10 cellular contexts compared by ENCODE assay signal in the genomic region with DNA sequence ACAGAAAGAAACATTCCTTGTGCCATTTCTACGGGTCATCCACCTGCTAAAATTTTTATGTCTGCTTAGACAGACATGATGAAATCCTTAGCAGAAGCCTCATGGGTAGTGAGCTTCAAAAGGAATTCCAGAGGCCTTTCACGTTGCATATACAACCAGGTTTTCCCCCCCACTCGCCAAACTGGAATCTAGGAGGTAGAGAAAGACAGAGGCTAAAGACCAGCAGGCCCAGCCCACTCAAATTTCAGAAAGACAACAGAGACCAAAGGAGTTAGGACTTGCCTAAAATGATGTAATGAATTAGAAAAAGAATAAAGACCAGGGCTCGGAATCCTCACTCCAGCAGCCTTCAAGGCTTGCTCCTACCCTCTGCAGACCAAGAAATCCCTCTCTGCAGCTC. TPM values are rescaled to one million over a fixed set of nuclear protein-coding genes. Genes with fewer than 3 reads are reported as not detected.
DNase-seq lines count a peak whose midpoint lies in the region; ATAC-seq, FAIRE-seq and TF ChIP-seq lines count a peak whose summit lies in the region.
"Had no signal": no experiment of that assay in that cellular context is flagged by ENCODE, and none has a peak within 500 bp of the region (broad histone marks: within the 10 kb centered on the region; RNA-seq: fewer than 3 reads in every experiment).

No MANE protein-coding gene starts in this region.

- H3K9me3 Mint-ChIP-seq in GM23338: no peaks in the 10 kb centered on the region
- H3K9me3 Mint-ChIP-seq in activated CD8-positive, alpha-beta T cell treated with anti-CD3 and anti-CD28 coated beads, Interleukin-2, amount 10 ng/mL, durations not matched to agents 7 days and 5 days (ENCODE audit: insufficient read depth): no peaks in the 10 kb centered on the region

- no peaks in the 10 kb centered on the region for H3K36me3 Mint-ChIP-seq in GM23338 (ENCODE audit: low read depth)
- H3K36me3 Mint-ChIP-seq in activated CD8-positive, alpha-beta T cell treated with anti-CD3 and anti-CD28 coated beads, Interleukin-2, amount 10 ng/mL, durations not matched to agents 7 days and 5 days (ENCODE audit: low read depth): peaks cover 12% of the 10 kb centered on the region

- H3K4me1 ChIP-seq in GM23338 (ENCODE audit: insufficient read depth) (peaks cover 36% of the 10 kb centered on the region), keratinocyte (ENCODE audit: control insufficient read depth, extremely low read depth, insufficient read depth, low read length) (peaks cover 74% of the 10 kb centered on the region), small intestine (ENCODE audit: control insufficient read depth in 2 of 2, insufficient read depth in 1 of 2, low read depth in 1 of 2, low read length in 1 of 2) (peaks cover 21 to 43% of the 10 kb centered on the region in 2 donors)

- no peaks in the 10 kb centered on the region for H3K9me2 ChIP-seq in GM23338 (ENCODE audit: insufficient read depth)

- H3K4me3 ChIP-seq in GM23338 (no peak overlapping the region), keratinocyte (ENCODE audit: control insufficient read depth in 2 of 3, extremely low read depth in 1 of 3, insufficient read depth in 2 of 3, low read depth in 1 of 3, low read length in 3 of 3) (peak overlapping the region in 1 of 3 experiments; percentile 24), small intestine (ENCODE audit: low read depth in 1 of 2, low read length in 2 of 2) (no peak overlapping the region)

- no peaks in the 10 kb centered on the region for H3K27me3 ChIP-seq in GM23338 (ENCODE audit: insufficient read depth)
- H3K27me3 ChIP-seq in keratinocyte (ENCODE audit: control insufficient read depth, extremely low read depth, insufficient read depth, low read length): no peaks in the 10 kb centered on the region
- no peaks in the 10 kb centered on the region for H3K27me3 ChIP-seq in small intestine (ENCODE audit: control insufficient read depth in 2 of 2, insufficient read depth in 2 of 2, low read length in 2 of 2)

- H3K9ac ChIP-seq in keratinocyte (ENCODE audit: control insufficient read depth, extremely low read depth, insufficient read depth, low read length): peak overlapping the region; percentile 87

- H3K4me2 ChIP-seq in GM23338 (0 out of 2 replicates have a peak overlapping the region, but pooled peaks have one; percentile 55), keratinocyte (ENCODE audit: control insufficient read depth, extremely low read depth, insufficient read depth, low read depth, low read length) (peak overlapping the region; percentile 99)

- H3K9me3 ChIP-seq in keratinocyte (ENCODE audit: control insufficient read depth, low read depth, low read length): no peaks in the 10 kb centered on the region
- H3K9me3 ChIP-seq in small intestine (ENCODE audit: control insufficient read depth, low read depth): no peaks in the 10 kb centered on the region

- TF ChIP-seq CTCF in GM23338 (conservative IDR thresholded peaks at IDR 0.05; ENCODE audit: low read depth in 2 of 2): no peak
- no peak for TF ChIP-seq CTCF in keratinocyte (optimal IDR thresholded peaks at IDR 0.05 in 1 of 3, IDR thresholded peaks at IDR 0.05 in 1 of 3, conservative IDR thresholded peaks at IDR 0.05 in 1 of 3; ENCODE audit: extremely low read depth in 1 of 3, insufficient read depth in 2 of 3, low read length in 3 of 3)

- H4K20me1 ChIP-seq in GM23338 (replicated peaks; ENCODE audit: insufficient read depth): peaks cover 5% of the 10 kb centered on the region; the same call in 1 of the 2 replicates
- no peaks in the 10 kb centered on the region for H4K20me1 ChIP-seq in keratinocyte (ENCODE audit: control insufficient read depth, extremely low read depth, insufficient read depth, low read length)

- 0 out of 2 replicates have a peak overlapping the region, but pooled peaks have one; percentile 1 for H3K27ac Mint-ChIP-seq in GM23338
- H3K27ac Mint-ChIP-seq in activated CD8-positive, alpha-beta T cell treated with anti-CD3 and anti-CD28 coated beads, Interleukin-2, amount 10 ng/mL, durations not matched to agents 7 days and 5 days: peak overlapping the region; percentile 93

- POLR2A ChIA-PET in activated CD8-positive, alpha-beta T cell treated with anti-CD3 and anti-CD28 coated beads, Interleukin-2, amount 10 ng/mL, durations not matched to agents 7 days and 5 days (lab: Charles Lee): interaction anchor here (1.9 to 2.8 kb wide), 3 partner anchors 10 to 132 kb away, joined by 7 to 18 read pairs (median 9); partner anchors contain the start of genes B4GALT1 and NFX1

- H3K36me3 ChIP-seq in GM23338 (ENCODE audit: insufficient read depth) (no peaks in the 10 kb centered on the region), keratinocyte (ENCODE audit: control insufficient read depth in 2 of 2, extremely low read depth in 1 of 2, insufficient read depth in 2 of 2, low read length in 2 of 2) (no peaks in the 10 kb centered on the region), small intestine (ENCODE audit: control insufficient read depth in 2 of 2, insufficient read depth in 2 of 2, low read length in 2 of 2) (no peaks in the 10 kb centered on the region)

- H3F3A ChIP-seq in GM23338 (replicated peaks; ENCODE audit: low read depth): no peaks in the 10 kb centered on the region

- dilution Hi-C loops in keratinocyte (cut with MboI; ENCODE audit: extremely low pct_ligation_motif_present, low sequenced_read_pairs): no loop called here

- DNase-seq in GM23338 (ENCODE audit: low spot score): peak; percentile 61
- no peak for DNase-seq in activated CD8-positive, alpha-beta T cell treated with anti-CD3 and anti-CD28 coated beads, Interleukin-2, amount 10 ng/mL, durations not matched to agents 7 days and 5 days
- no peak for DNase-seq in keratinocyte (ENCODE audit: low read depth, low spot score)
- DNase-seq in small intestine: no peak
- no peak for DNase-seq in NCI-H1417 treated with DMSO at 0.1 percent for 48 hours (lab: John Stamatoyannopoulos, UW)
- DNase-seq in NCI-H345 treated with DMSO at 0.1 percent for 48 hours (lab: John Stamatoyannopoulos, UW; ENCODE audit: unreplicated experiment): no peak
- no peak for DNase-seq in SHP77 treated with DMSO at 0.1 percent for 48 hours (lab: John Stamatoyannopoulos, UW)
- DNase-seq: activated CD8-positive, alpha-beta memory T cell treated with anti-CD3 and anti-CD28 coated beads for 24 hours; NCI-H510A had no signal

- H3K79me2 ChIP-seq in GM23338 (replicated peaks; ENCODE audit: insufficient read depth): peaks cover 38% of the 10 kb centered on the region
- H3K79me2 ChIP-seq in keratinocyte (ENCODE audit: control insufficient read depth, insufficient read depth, low read length): peaks cover 85% of the 10 kb centered on the region

- 67 to 75% (median 70%) methylated on average over 4 of the region's 4 CpGs for WGBS in small intestine, 3 donors

- H2AFZ ChIP-seq in GM23338 (no peak overlapping the region), keratinocyte (ENCODE audit: control insufficient read depth, low read length) (no peak overlapping the region)

- H3K27ac ChIP-seq in GM23338 (ENCODE audit: low read depth): 0 out of 2 replicates have a peak overlapping the region, but pooled peaks have one; percentile 47
- H3K27ac ChIP-seq in keratinocyte (ENCODE audit: control insufficient read depth, insufficient read depth, low read length): peak overlapping the region; percentile 98
- H3K27ac ChIP-seq in small intestine (ENCODE audit: low read depth in 1 of 2, low read length in 1 of 2): peak overlapping the region; percentile 88 to 90

- H3K9me1 ChIP-seq in keratinocyte (ENCODE audit: control insufficient read depth, extremely low read depth, insufficient read depth, low read length): peaks cover 4% of the 10 kb centered on the region

- peaks cover 46% of the 10 kb centered on the region for H3K4me1 Mint-ChIP-seq in GM23338
- peaks cover 93% of the 10 kb centered on the region for H3K4me1 Mint-ChIP-seq in activated CD8-positive, alpha-beta T cell treated with anti-CD3 and anti-CD28 coated beads, Interleukin-2, amount 10 ng/mL, durations not matched to agents 7 days and 5 days (ENCODE audit: low read depth)

- H3K4me3 Mint-ChIP-seq in GM23338: no peak overlapping the region
- H3K4me3 Mint-ChIP-seq in activated CD8-positive, alpha-beta T cell treated with anti-CD3 and anti-CD28 coated beads, Interleukin-2, amount 10 ng/mL, durations not matched to agents 7 days and 5 days: no peak overlapping the region

- FAIRE-seq in keratinocyte (lab: Jason Lieb, UNC) (no peak), small intestine (lab: Jason Lieb, UNC) (no peak)

- ATAC-seq in GM23338 (peak; percentile 19), GM19463 (IDR thresholded peaks at IDR 0.05; ENCODE audit: unreplicated experiment) (no peak)
- no peak for ATAC-seq in activated CD8-positive, alpha-beta T cell treated with anti-CD3 and anti-CD28 coated beads, Interleukin-2, amount 10 ng/mL, durations not matched to agents 7 days and 5 days

- CTCF ChIA-PET in activated CD8-positive, alpha-beta T cell treated with anti-CD3 and anti-CD28 coated beads, Interleukin-2, amount 10 ng/mL, durations not matched to agents 7 days and 5 days (lab: Charles Lee): interaction anchor here (0.8 to 1.4 kb wide), 3 partner anchors 9 to 68 kb away, joined by 3 read pairs; no protein-coding TSS in a partner anchor

- peaks cover 8% of the 10 kb centered on the region for H3K27me3 Mint-ChIP-seq in GM23338 (ENCODE audit: insufficient read depth, low read depth, poor library complexity)
- H3K27me3 Mint-ChIP-seq in activated CD8-positive, alpha-beta T cell treated with anti-CD3 and anti-CD28 coated beads, Interleukin-2, amount 10 ng/mL, durations not matched to agents 7 days and 5 days (ENCODE audit: low read depth): no peaks in the 10 kb centered on the region

TF ChIP-seq in GM23338, 12 proteins besides CTCF, POLR2A, EP300 and RAD21 (continues in another document):
- TF ChIP-seq ZNF331 (CRISPR knock-in tag; IDR thresholded peaks at IDR 0.05; ENCODE audit: low read depth): no peak

RNA-seq across cellular contexts. Expression of gene B4GALT1, which starts 9.2 kb away (rescaled TPM):
- 14.7 and 15.8 TPM in 2 replicates for total RNA-seq in GM23338 (2014; rRNA removed; shearing (Covaris generic))
- polyA plus RNA-seq in GM23338 (2016; fragmentation: Nextera tagmentation; extraction: Ambion mirVana): 6.3 and 7.0 TPM in 2 replicates
- 10 to 100 TPM; 27.8 to 28.5 TPM for total RNA-seq in activated CD8-positive, alpha-beta T cell treated with anti-CD3 and anti-CD28 coated beads, Interleukin-2, amount 10 ng/mL, durations not matched to agents 7 days and 5 days
- 54.3 to 82.9 TPM (median 55.1 TPM) in 3 replicates for polyA plus RNA-seq in keratinocyte
- polyA plus RNA-seq in keratinocyte (2011; ENCODE audit: low read depth): 9.5 TPM
- polyA plus RNA-seq in keratinocyte (2011; cell fraction: cytosol; rRNA removed): 57.6 and 65.9 TPM in 2 replicates
- 114 and 120 TPM in 2 replicates for polyA plus RNA-seq in keratinocyte (2011; cell fraction: nucleus; rRNA removed)
- polyA plus RNA-seq in keratinocyte (2012; ENCODE audit: low replicate concordance): 60.2 and 84.0 TPM in 2 replicates
- polyA minus RNA-seq in keratinocyte: 112 to 184 TPM (median 118 TPM) in 3 replicates
- 89.8 TPM for polyA minus RNA-seq in keratinocyte (2011; cell fraction: cytosol; rRNA and poly(A)+ RNA removed)
- polyA minus RNA-seq in keratinocyte (2011; cell fraction: nucleus; rRNA and poly(A)+ RNA removed): 109 and 160 TPM in 2 replicates
- polyA plus RNA-seq in small intestine: 10 to 100 TPM; 11.9 to 49.6 (median 14.9) TPM

Comparison
In these comparisons a context has a peak if more than half of its experiments do, and no peak if none do; other contexts are left out.
1. H3K27ac ChIP-seq: peak in every context shown above with its lines; median percentile 98 in keratinocyte; 89 in small intestine; 47 in GM23338.